Comparison of ENCODE assay signal across 25 cellular contexts in genomic region chr3:36941162-36941561, GRCh38.
"Had no signal": no experiment of that assay in that cellular context is flagged by ENCODE, and none has a peak within 500 bp of the region (broad histone marks: within the 10 kb centered on the region; RNA-seq: fewer than 3 reads in every experiment).

No MANE protein-coding gene starts in this region.

- H3K4me3 ChIP-seq: lung, pancreas, psoas muscle, tibial artery had no signal

- H3K27ac Mint-ChIP-seq: activated B cell treated with CpG ODN at 0.5 μM for 24 hours; activated CD4-positive, alpha-beta T cell treated with anti-CD3 and anti-CD28 coated beads for 36 hours; activated T-cell treated with anti-CD3 and anti-CD28 coated beads, Interleukin-2, amount 50 U/mL, for 72 hours; T-helper 1 cell treated with Interleukin-12 subunit alpha and Interleukin-12 subunit beta and Interleukin-4 antibody, amounts not matched to agents 30 μg/mL and 1 μg/mL, for 36 hours had no signal

- H3K4me3 Mint-ChIP-seq: activated B cell treated with CpG ODN at 0.5 μM for 24 hours; activated CD4-positive, alpha-beta T cell treated with anti-CD3 and anti-CD28 coated beads for 36 hours; activated T-cell treated with anti-CD3 and anti-CD28 coated beads, Interleukin-2, amount 50 U/mL, for 72 hours; central memory CD8-positive, alpha-beta T cell; T-helper 1 cell treated with Interleukin-12 subunit alpha and Interleukin-12 subunit beta and Interleukin-4 antibody, amounts not matched to agents 30 μg/mL and 1 μg/mL, for 36 hours had no signal

- H3K27me3 Mint-ChIP-seq: activated B cell treated with CpG ODN at 0.5 μM for 24 hours; activated CD4-positive, alpha-beta T cell treated with anti-CD3 and anti-CD28 coated beads for 36 hours; central memory CD8-positive, alpha-beta T cell; naive thymus-derived CD8-positive, alpha-beta T cell had no signal

- H3K27me3 ChIP-seq: brain microvascular endothelial cell, pancreas, tibial artery had no signal

- H3K9me3 Mint-ChIP-seq: activated B cell treated with CpG ODN at 0.5 μM for 24 hours; activated T-cell treated with anti-CD3 and anti-CD28 coated beads, Interleukin-2, amount 50 U/mL, for 72 hours; central memory CD8-positive, alpha-beta T cell had no signal

- H3K9me3 ChIP-seq: pancreas, psoas muscle, tibial artery had no signal

- ATAC-seq: activated CD4-positive, alpha-beta T cell treated with anti-CD3 and anti-CD28 coated beads for 36 hours; activated T-cell treated with anti-CD3 and anti-CD28 coated beads, Interleukin-2, amount 50 U/mL, for 72 hours; left lobe of liver; naive thymus-derived CD8-positive, alpha-beta T cell; pancreas; psoas muscle; right cardiac atrium; stimulated activated naive CD8-positive, alpha-beta T cell treated with anti-CD3 and anti-CD28 coated beads, Interleukin-15, Interleukin-2, amounts not matched to agents 100 U/mL and 50 U/mL, for 24 hours had no signal

- H3K4me1 ChIP-seq: psoas muscle had no signal

- H3K27ac ChIP-seq: brain microvascular endothelial cell, epithelial cell of prostate, pancreas, psoas muscle, tibial artery had no signal

- H3K36me3 ChIP-seq: brain microvascular endothelial cell, pancreas, tibial artery had no signal

- FAIRE-seq: colon, kidney, pancreas, urothelium cell line had no signal

- DNase-seq: activated B cell treated with CpG ODN at 0.5 μM for 24 hours; activated CD4-positive, alpha-beta T cell treated with anti-CD3 and anti-CD28 coated beads for 36 hours; activated CD4-positive, alpha-beta T cell treated with anti-CD3 and anti-CD28 coated beads, Interleukin-2, amount 50 U/mL, for 48 hours; activated effector memory CD4-positive, alpha-beta T cell treated with anti-CD3 and anti-CD28 coated beads, Interleukin-2, amount 50 U/mL, for 16 hours; activated naive CD4-positive, alpha-beta T cell treated with anti-CD3 and anti-CD28 coated beads, Interleukin-2, amount 50 U/mL, for 16 hours; activated T-cell treated with anti-CD3 and anti-CD28 coated beads, Interleukin-2, amount 50 U/mL, for 72 hours; aorta; brain microvascular endothelial cell; kidney; naive thymus-derived CD8-positive, alpha-beta T cell; pancreas; psoas muscle; right cardiac atrium; stimulated activated CD4-positive, alpha-beta T cell treated with anti-CD3 and anti-CD28 coated beads, Interleukin-12 subunit alpha, Interleukin-12 subunit beta, amount 100 ng/mL, for 4 hours; stimulated activated CD4-positive, alpha-beta T cell treated with anti-CD3 and anti-CD28 coated beads, Interleukin-4, amount 100 ng/mL, for 4 hours; stimulated activated naive CD8-positive, alpha-beta T cell treated with anti-CD3 and anti-CD28 coated beads, Interleukin-15, Interleukin-2, amounts not matched to agents 100 U/mL and 50 U/mL, for 24 hours; T1000; tibial artery had no signal
